Comparison of ENCODE assay signal across 22 cellular contexts in the genomic region with DNA sequence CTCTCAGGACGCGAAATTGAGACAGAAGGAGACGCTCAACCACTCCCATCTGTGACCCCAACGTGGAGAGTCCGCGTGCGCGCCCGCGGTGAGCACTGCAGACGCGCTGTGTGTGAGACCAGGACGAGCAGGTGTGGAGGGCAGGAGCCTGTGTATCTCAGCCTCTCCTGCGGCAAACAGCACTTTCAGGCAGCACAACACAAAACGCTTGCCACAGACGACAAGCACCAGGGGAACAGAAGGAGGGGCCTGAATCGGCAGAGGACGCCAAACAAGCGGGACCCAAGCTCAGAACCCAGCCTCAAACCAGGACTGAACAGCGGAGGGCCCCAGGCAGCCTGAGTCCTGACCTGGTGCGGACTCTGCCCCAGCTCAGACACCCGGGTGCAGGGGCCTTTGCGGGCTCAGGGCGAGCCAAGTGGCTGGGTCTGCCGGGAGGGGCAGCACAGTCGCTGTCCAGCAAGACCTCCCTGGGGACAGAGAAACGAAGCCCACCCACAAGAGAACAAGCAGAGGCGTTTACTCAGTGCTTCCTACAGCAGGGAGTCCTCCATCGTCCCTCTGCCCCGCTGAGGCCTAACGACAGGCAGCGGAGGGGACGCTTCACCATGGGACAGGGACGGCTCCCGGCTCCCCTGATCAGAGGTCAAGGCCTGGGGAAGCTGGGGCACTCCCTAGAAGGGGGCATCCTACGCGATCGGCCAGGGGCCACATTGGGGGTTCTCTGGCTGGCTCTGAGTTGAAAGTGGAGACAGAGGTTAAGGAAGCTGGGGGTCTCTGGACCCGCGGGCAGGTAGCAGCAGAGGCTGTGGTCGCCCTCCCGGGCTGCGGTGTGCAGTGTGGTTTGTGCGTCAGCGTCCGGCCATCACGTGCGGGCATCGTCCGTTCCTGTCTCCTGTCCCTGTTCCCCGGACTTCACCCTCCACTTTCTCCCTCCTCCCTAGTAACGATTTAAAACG.
DNase-seq lines count a peak whose midpoint lies in the region; ATAC-seq and TF ChIP-seq lines count a peak whose summit lies in the region.
"Had no signal": no experiment of that assay in that cellular context is flagged by ENCODE, and none has a peak within 500 bp of the region (broad histone marks: within the 10 kb centered on the region; RNA-seq: fewer than 3 reads in every experiment).

No MANE protein-coding gene starts in this region.

- peak; percentile 62 for DNase-seq in NCI-H748 (lab: John Stamatoyannopoulos, UW; ENCODE audit: unreplicated experiment)
- DNase-seq in NCI-H748 treated with DMSO at 0.1 percent for 48 hours (lab: John Stamatoyannopoulos, UW), result no peak
- peak; percentile 9 for DNase-seq in SHP77 treated with DMSO at 0.1 percent for 48 hours (lab: John Stamatoyannopoulos, UW)
- peak; percentile 34 for DNase-seq in left kidney (ENCODE audit: low read depth, low spot score)
- peak; percentile 14 to 52 for DNase-seq in tibial artery
- DNase-seq in retina, result no peak
- no peak for DNase-seq in heart right ventricle
- DNase-seq in SW480 (ENCODE audit: low spot score), result no peak
- DNase-seq: activated CD8-positive, alpha-beta memory T cell treated with anti-CD3 and anti-CD28 coated beads, Interleukin-2, amount 50 U/mL, for 48 hours; activated CD8-positive, alpha-beta T cell treated with anti-CD3 and anti-CD28 coated beads for 36 hours; activated naive CD4-positive, alpha-beta T cell treated with anti-CD3 and anti-CD28 coated beads for 36 hours; dermis blood vessel endothelial cell; DMS79; foreskin melanocyte; GF-D8; heart left ventricle; NCI-H774; stimulated activated naive B cell treated with anti-CD40 and anti-IgM and Interleukin-4, amounts not matched to agents 10 μg/mL and 1 μg/mL and 100 μg/mL, for 72 hours; uterus had no signal

- ATAC-seq in heart right ventricle, result no peak
- ATAC-seq: activated CD4-positive, CD25-positive, alpha-beta regulatory T cell treated with anti-CD3 and anti-CD28 coated beads, Interleukin-2, amount 50 U/mL, for 24 hours; activated CD8-positive, alpha-beta T cell treated with anti-CD3 and anti-CD28 coated beads for 36 hours; heart left ventricle; stimulated activated naive B cell treated with anti-CD40 and anti-IgM and Interleukin-4, amounts not matched to agents 10 μg/mL and 1 μg/mL and 100 μg/mL, for 72 hours had no signal

- WGBS in heart right ventricle, 2 donors, result 55 to 56% methylated on average over 53 of the region's 53 CpGs

- H3K27me3 ChIP-seq in tibial artery, result peaks cover 0 to 43% of the 10 kb centered on the region in 2 donors
- peaks cover 0 to 55% (median 51%) of the 10 kb centered on the region in 7 donors for H3K27me3 ChIP-seq in heart right ventricle
- H3K27me3 ChIP-seq: adrenal gland, uterus had no signal

- H3K36me3 ChIP-seq in tibial artery (no peaks in the 10 kb centered on the region), heart right ventricle (no peaks in the 10 kb centered on the region)
- H3K36me3 ChIP-seq: adrenal gland, heart left ventricle, uterus had no signal

- H3K4me3 ChIP-seq in tibial artery, result no peak overlapping the region
- H3K4me3 ChIP-seq in heart right ventricle, result no peak overlapping the region
- H3K4me3 ChIP-seq: adrenal gland, heart left ventricle, lung, uterus had no signal

- H3K27ac ChIP-seq in tibial artery (no peak overlapping the region), heart right ventricle (no peak overlapping the region)
- H3K27ac ChIP-seq: adrenal gland, heart left ventricle, uterus had no signal

- H3K9me3 ChIP-seq in tibial artery (no peaks in the 10 kb centered on the region), heart right ventricle (no peaks in the 10 kb centered on the region)
- H3K9me3 ChIP-seq: adrenal gland, heart left ventricle, uterus had no signal

- H3K4me1 ChIP-seq in tibial artery (no peaks in the 10 kb centered on the region), heart right ventricle (no peaks in the 10 kb centered on the region)
- H3K4me1 ChIP-seq: adrenal gland, heart left ventricle, uterus had no signal

- TF ChIP-seq CTCF in tibial artery (IDR thresholded peaks at IDR 0.05), result no peak
- TF ChIP-seq CTCF in heart right ventricle (IDR thresholded peaks at IDR 0.05), result no peak

- intact Hi-C loops in tibial artery (cut with DNase I; ENCODE audit: low total_unique reads), result no loop called here
- intact Hi-C loops in heart right ventricle (cut with DNase I), result no loop called here

Comparison
In these comparisons a context has a peak if more than half of its experiments do, and no peak if none do; other contexts are left out.
1. DNase-seq: peak in NCI-H748 (single experiment), SHP77 treated with DMSO at 0.1 percent for 48 hours (single experiment), left kidney (single experiment) and tibial artery (2 of 2); none in NCI-H748 treated with DMSO at 0.1 percent for 48 hours (single experiment), retina (single experiment), heart right ventricle (0 of 2) and SW480 (single experiment).